21 cellular contexts compared by ENCODE assay signal in genomic region chr5:68932830-68933434, GRCh38.
A peak's percentile ranks its signal among the peaks of the same experiment; 100 is the strongest.
DNase-seq lines count a peak whose midpoint lies in the region; ATAC-seq, FAIRE-seq and TF ChIP-seq lines count a peak whose summit lies in the region.
"Had no signal": no experiment of that assay in that cellular context is flagged by ENCODE, and none has a peak within 500 bp of the region (broad histone marks: within the 10 kb centered on the region; RNA-seq: fewer than 3 reads in every experiment).

No MANE protein-coding gene starts in this region.

- H3K4me1 ChIP-seq in breast epithelium (no peaks in the 10 kb centered on the region), H1 (replicated peaks in 1 of 4; ENCODE audit: control insufficient read depth in 3 of 4, insufficient read depth in 4 of 4, low read length in 3 of 4) (no peaks in the 10 kb centered on the region)

- H3K14ac ChIP-seq in H1 (ENCODE audit: insufficient read length) = no peak overlapping the region

- no peak overlapping the region for H3K18ac ChIP-seq in H1 (ENCODE audit: extremely low read depth, low read length)

- H4K5ac ChIP-seq in H1 (ENCODE audit: insufficient read length, low read depth, low read length) = no peak overlapping the region

- no peak overlapping the region for H3K4me3 ChIP-seq in breast epithelium
- H3K4me3 ChIP-seq in H1 (ENCODE audit: extremely low read depth in 1 of 4, insufficient read depth in 2 of 4, low read depth in 3 of 4, low read length in 4 of 4) = no peak overlapping the region

- H3K27me3 Mint-ChIP-seq in MCF 10A (ENCODE audit: insufficient read depth, unreplicated experiment) = peaks cover 28% of the 10 kb centered on the region

- in situ Hi-C loops in GM13977 (cut with MboI; ENCODE audit: low pct_unique_long_range_greater_than_20kb, low sequenced_read_pairs, unreplicated experiment) = no loop called here

- no peak overlapping the region for H3K4me2 ChIP-seq in H1 (ENCODE audit: insufficient read depth in 1 of 2, low read depth in 2 of 2, low read length in 2 of 2)

- H2AFZ ChIP-seq in H1 (ENCODE audit: low read length) = no peak overlapping the region

- peaks cover 8 to 36% of the 10 kb centered on the region in 2 donors for H3K9me3 ChIP-seq in breast epithelium
- peaks cover 47 to 55% of the 10 kb centered on the region in 2 experiments for H3K9me3 ChIP-seq in H1 (ENCODE audit: insufficient read depth in 2 of 2, low read depth in 1 of 2, low read length in 1 of 2)

- H3K36me3 ChIP-seq in breast epithelium = no peaks in the 10 kb centered on the region
- peaks cover 0 to 20% (median 0%) of the 10 kb centered on the region in 4 experiments; a peak in 3 of 8 replicates for H3K36me3 ChIP-seq in H1 (ENCODE audit: control insufficient read depth in 2 of 4, insufficient read depth in 4 of 4, low read length in 3 of 4)

- no peak overlapping the region for H2BK12ac ChIP-seq in H1 (ENCODE audit: low read depth, low read length)

- no peak for FAIRE-seq in H1 (lab: Jason Lieb, UNC)
- FAIRE-seq: G401.6, GM18507, H54, keratinocyte, TTC549 had no signal

- H3K23me2 ChIP-seq in H1 (ENCODE audit: low read depth, low read length) = no peaks in the 10 kb centered on the region

- no peak for TF ChIP-seq POLR2A in breast epithelium (IDR thresholded peaks at IDR 0.05)
- no peak for TF ChIP-seq POLR2A in H1 (IDR thresholded peaks at IDR 0.05; ENCODE audit: control extremely low read depth in 1 of 2, low read depth in 2 of 2, low read length in 2 of 2)

- TF ChIP-seq CTCF in MCF 10A (IDR thresholded peaks at IDR 0.05; ENCODE audit: unreplicated experiment) (no peak), breast epithelium (IDR thresholded peaks at IDR 0.05) (no peak), H1 (IDR thresholded peaks at IDR 0.05; ENCODE audit: control extremely low read depth in 1 of 3, insufficient read depth in 1 of 3, low read depth in 1 of 3, low read length in 3 of 3) (no peak), GM13977 (IDR thresholded peaks at IDR 0.05; ENCODE audit: extremely low read depth, insufficient read depth, missing control alignments) (no peak)

- H3K4me1 Mint-ChIP-seq in MCF 10A (ENCODE audit: insufficient read depth, unreplicated experiment) = no peaks in the 10 kb centered on the region
- H3K4me1 Mint-ChIP-seq: B cell had no signal

- H2AK5ac ChIP-seq in H1 (ENCODE audit: low read depth, low read length) = no peak overlapping the region

- DNase-seq in MCF 10A (ENCODE audit: unreplicated experiment) (peak; percentile 13), breast epithelium (ENCODE audit: low spot score in 2 of 2) (no peak), M059J (ENCODE audit: low read depth) (peak; percentile 5), H1 (ENCODE audit: low read depth in 1 of 2, low spot score in 2 of 2) (peak in 1 of 2 experiments; percentile 63), HCEC 1CT (no peak), GM13977 (ENCODE audit: low spot score) (no peak)
- DNase-seq in stimulated activated CD8-positive, alpha-beta memory T cell treated with anti-CD3 and anti-CD28 coated beads, Interleukin-4, amount 100 ng/mL, for 48 hours = peak; percentile 24
- DNase-seq: activated T-cell treated with anti-CD3 and anti-CD28 coated beads, Interleukin-2, amount 50 U/mL, for 1 hour; amygdala; foreskin fibroblast; NCI-H1105 treated with DMSO at 0.1 percent for 48 hours; NCI-H774; right cardiac atrium; SIG-M5 had no signal

- H3K9ac ChIP-seq in H1 (replicated peaks in 1 of 4; ENCODE audit: extremely low read depth in 1 of 4, low read depth in 3 of 4, low read length in 3 of 4) = no peak overlapping the region; a peak in 1 of 7 replicates

- no peak overlapping the region for H4K91ac ChIP-seq in H1 (replicated peaks; ENCODE audit: insufficient read length, low read length)

- WGBS in H1 (ENCODE audit: extremely low coverage in 1 of 2, insufficient coverage in 1 of 2, insufficient read length in 1 of 2, insufficient replicate concordance in 2 of 2, low coverage in 1 of 2, low lambda C conversion rate in 2 of 2, missing lambda C conversion rate in 1 of 2), 2 experiments = 94% methylated on average over 3 of the region's 3 CpGs; no CpG with 5 or more reads in 1 of the 2 experiments

- H4K20me1 ChIP-seq in H1 (replicated peaks in 1 of 2; ENCODE audit: control insufficient read depth in 1 of 2, insufficient read depth in 2 of 2, low read length in 2 of 2) = no peaks in the 10 kb centered on the region

- no peak overlapping the region for H3K4ac ChIP-seq in H1 (replicated peaks; ENCODE audit: insufficient read length, low read depth, low read length)

- no peak for ATAC-seq in HG03460 (IDR thresholded peaks at IDR 0.05; ENCODE audit: unreplicated experiment)
- ATAC-seq: right cardiac atrium had no signal

- no peaks in the 10 kb centered on the region for H3K79me2 ChIP-seq in H1 (ENCODE audit: control insufficient read depth in 1 of 2, insufficient read depth in 2 of 2, low read length in 2 of 2)

- no peak for TF ChIP-seq EP300 in H1 (IDR thresholded peaks at IDR 0.05; ENCODE audit: borderline replicate concordance in 1 of 2, low read depth in 2 of 2, low read length in 2 of 2)

- H3K27ac ChIP-seq in breast epithelium (no peak overlapping the region), H1 (ENCODE audit: low read depth, low read length) (no peak overlapping the region)

- no peak overlapping the region for H2BK15ac ChIP-seq in H1 (ENCODE audit: low read length)

- intact Hi-C loops in MCF 10A (cut with micrococcal nuclease) (no loop called here), breast epithelium (cut with DNase I; ENCODE audit: low total_unique reads) (no loop called here)

- no TSS peak for BruUV-seq in MCF 10A (replicated peaks; lab: Mats Ljungman, UMichigan)

- H2BK5ac ChIP-seq in H1 (ENCODE audit: low read depth, low read length) = no peak overlapping the region

- CTCF ChIA-PET in MCF 10A (lab: Yijun Ruan, JAX) (interaction anchor here (0.7 to 0.9 kb wide), 2 partner anchors 17 to 44 kb away, joined by 3 read pairs; no protein-coding TSS in a partner anchor), H1 (lab: Charles Lee; ENCODE audit: partially characterized antibody) (interaction anchor here (1.0 to 1.4 kb wide), 3 partner anchors 9 to 75 kb away, joined by 3 to 4 read pairs (median 3); no protein-coding TSS in a partner anchor)

- H2BK120ac ChIP-seq in H1 (replicated peaks; ENCODE audit: low read depth, low read length) = no peak overlapping the region

- no peaks in the 10 kb centered on the region for H3K27me3 ChIP-seq in breast epithelium
- no peaks in the 10 kb centered on the region; a peak in 1 of 7 replicates for H3K27me3 ChIP-seq in H1 (replicated peaks in 1 of 4; ENCODE audit: control insufficient read depth in 3 of 4, extremely low read depth in 1 of 4, insufficient read depth in 3 of 4, low read length in 3 of 4)

- H3K79me1 ChIP-seq in H1 (ENCODE audit: low read depth, low read length) = no peaks in the 10 kb centered on the region

- 0 out of 2 replicates have a peak overlapping the region, but pooled peaks have one; percentile 66 for H2BK20ac ChIP-seq in H1 (ENCODE audit: low read length)

- no peaks in the 10 kb centered on the region for H3K36me3 Mint-ChIP-seq in MCF 10A (ENCODE audit: insufficient read depth, unreplicated experiment)

- no peak overlapping the region for H3K23ac ChIP-seq in H1 (ENCODE audit: insufficient read length)

- H3K56ac ChIP-seq in H1 (replicated peaks; ENCODE audit: insufficient read length, low read depth, low read length) = no peak overlapping the region

- no peak overlapping the region for H3K27ac Mint-ChIP-seq in MCF 10A (ENCODE audit: low read depth, unreplicated experiment)
- H3K27ac Mint-ChIP-seq: B cell had no signal

- no peak overlapping the region for H3K4me3 Mint-ChIP-seq in MCF 10A (ENCODE audit: unreplicated experiment)
- H3K4me3 Mint-ChIP-seq: B cell had no signal

- no peak overlapping the region for H4K8ac ChIP-seq in H1 (ENCODE audit: extremely low read depth, insufficient read depth, low read length)

- POLR2A ChIA-PET in MCF 10A (lab: Yijun Ruan, JAX) = no interaction called here
- POLR2A ChIA-PET in H1 (lab: Charles Lee; ENCODE audit: partially characterized antibody) = no interaction called here

- no peak for TF ChIP-seq RAD21 in H1 (IDR thresholded peaks at IDR 0.05 in 1 of 2, conservative IDR thresholded peaks at IDR 0.05 in 1 of 2; ENCODE audit: low read depth in 2 of 2, low read length in 2 of 2)

- peaks cover 8% of the 10 kb centered on the region for H3K9me3 Mint-ChIP-seq in MCF 10A (ENCODE audit: unreplicated experiment)

TF ChIP-seq in H1, 55 proteins besides CTCF, POLR2A, EP300 and RAD21:
- TF ChIP-seq CBX5 (IDR thresholded peaks at IDR 0.05; ENCODE audit: low read depth, low read length) (0 out of 2 replicates have a peak, but pooled peaks have one; percentile 49), NRF1 (IDR thresholded peaks at IDR 0.05; ENCODE audit: low read depth, low read length) (no peak), YY1 (IDR thresholded peaks at IDR 0.05; ENCODE audit: low read depth, low read length) (peak; percentile 72)

Comparison
In these comparisons a context has a peak if more than half of its experiments do, and no peak if none do; other contexts are left out.
1. DNase-seq: peak in MCF 10A (single experiment), M059J (single experiment) and stimulated activated CD8-positive, alpha-beta memory T cell treated with anti-CD3 and anti-CD28 coated beads, Interleukin-4, amount 100 ng/mL, for 48 hours (single experiment); none in breast epithelium (0 of 2), HCEC 1CT (single experiment) and GM13977 (single experiment).